ENCODE assay signal across 14 cellular contexts in the genomic region with DNA sequence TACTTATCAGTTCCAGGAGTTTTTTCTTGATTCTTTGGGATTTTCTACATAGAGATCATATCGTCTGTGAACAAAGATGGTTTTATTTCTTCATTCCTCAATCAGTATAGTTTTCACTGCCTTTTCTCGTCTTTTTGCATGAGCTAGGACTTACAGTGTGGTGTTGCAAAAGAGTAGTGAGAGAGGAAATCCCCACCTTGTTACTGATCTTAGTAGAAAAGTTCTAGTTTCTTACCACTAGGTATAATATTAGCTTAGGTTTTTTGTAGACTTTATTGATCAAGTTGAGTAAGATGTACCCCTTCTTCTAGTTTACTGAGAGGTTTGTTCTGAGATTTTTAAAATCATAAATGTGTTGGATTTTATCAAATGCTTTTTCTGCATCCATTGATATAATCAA.
A peak's percentile ranks its signal among the peaks of the same experiment; 100 is the strongest.
DNase-seq lines count a peak whose midpoint lies in the region; ATAC-seq lines count a peak whose summit lies in the region.
"Had no signal": no experiment of that assay in that cellular context is flagged by ENCODE, and none has a peak within 500 bp of the region (broad histone marks: within the 10 kb centered on the region; RNA-seq: fewer than 3 reads in every experiment).

No MANE protein-coding gene starts in this region.

- H3K4me3 Mint-ChIP-seq in activated CD4-positive, alpha-beta T cell treated with anti-CD3 and anti-CD28 coated beads for 36 hours = no peak overlapping the region
- H3K4me3 Mint-ChIP-seq: natural killer cell treated with Interleukin-12 subunit alpha and Interleukin-12 subunit beta and Interleukin-15 and Interleukin-18, amount 100 ng/mL, for 72 hours had no signal

- no peaks in the 10 kb centered on the region for H3K4me1 Mint-ChIP-seq in activated CD4-positive, alpha-beta T cell treated with anti-CD3 and anti-CD28 coated beads for 36 hours

- CTCF ChIA-PET in activated CD4-positive, alpha-beta T cell treated with anti-CD3 and anti-CD28 coated beads for 36 hours (lab: Charles Lee) = interaction anchor here (0.6 kb wide), 1 partner anchor 46 kb away, joined by 4 read pairs; no protein-coding TSS in a partner anchor

- H3K27ac Mint-ChIP-seq in activated CD4-positive, alpha-beta T cell treated with anti-CD3 and anti-CD28 coated beads for 36 hours = no peak overlapping the region
- H3K27ac Mint-ChIP-seq: natural killer cell treated with Interleukin-12 subunit alpha and Interleukin-12 subunit beta and Interleukin-15 and Interleukin-18, amount 100 ng/mL, for 72 hours had no signal

- intact Hi-C loops in activated CD4-positive, alpha-beta T cell treated with anti-CD3 and anti-CD28 coated beads for 36 hours (cut with DNase I, micrococcal nuclease) = no loop called here
- intact Hi-C loops in left cardiac atrium (cut with DNase I) = no loop called here

- POLR2A ChIA-PET in activated CD4-positive, alpha-beta T cell treated with anti-CD3 and anti-CD28 coated beads for 36 hours (lab: Charles Lee) = no interaction called here

- ATAC-seq in GM18520 (IDR thresholded peaks at IDR 0.05; ENCODE audit: unreplicated experiment) = peak; percentile 84
- peak; percentile 51 for ATAC-seq in GM21360 (IDR thresholded peaks at IDR 0.05; ENCODE audit: unreplicated experiment)
- ATAC-seq in HG02798 (IDR thresholded peaks at IDR 0.05; ENCODE audit: poor library complexity, unreplicated experiment) = peak; percentile 80
- ATAC-seq in HG03378 (IDR thresholded peaks at IDR 0.05; ENCODE audit: unreplicated experiment) = peak; percentile 86
- ATAC-seq in activated CD4-positive, alpha-beta T cell treated with anti-CD3 and anti-CD28 coated beads for 36 hours = no peak
- ATAC-seq in left cardiac atrium = no peak
- ATAC-seq: natural killer cell treated with Interleukin-12 subunit alpha and Interleukin-12 subunit beta and Interleukin-15 and Interleukin-18, amount 100 ng/mL, for 72 hours had no signal

- H3K9me3 Mint-ChIP-seq in activated CD4-positive, alpha-beta T cell treated with anti-CD3 and anti-CD28 coated beads for 36 hours (ENCODE audit: low read depth) = no peaks in the 10 kb centered on the region

- H3K36me3 Mint-ChIP-seq in activated CD4-positive, alpha-beta T cell treated with anti-CD3 and anti-CD28 coated beads for 36 hours (ENCODE audit: low read depth) = no peaks in the 10 kb centered on the region

- DNase-seq in NCI-H526 treated with DMSO at 0.1 percent for 48 hours (lab: John Stamatoyannopoulos, UW) = no peak
- DNase-seq in activated CD4-positive, alpha-beta T cell treated with anti-CD3 and anti-CD28 coated beads for 36 hours = no peak
- no peak for DNase-seq in left cardiac atrium
- no peak for DNase-seq in DMS153 treated with DMSO at 0.1 percent for 48 hours (lab: John Stamatoyannopoulos, UW; ENCODE audit: unreplicated experiment)
- DNase-seq: activated CD8-positive, alpha-beta memory T cell treated with anti-CD3 and anti-CD28 coated beads for 24 hours; effector CD4-positive, alpha-beta T cell; NCI-H2107; retina; stimulated activated CD8-positive, alpha-beta memory T cell treated with anti-CD3 and anti-CD28 coated beads, Interleukin-4, amount 100 ng/mL, for 48 hours had no signal

- peaks cover 3% of the 10 kb centered on the region for H3K27me3 Mint-ChIP-seq in activated CD4-positive, alpha-beta T cell treated with anti-CD3 and anti-CD28 coated beads for 36 hours

Comparison
In these comparisons a context has a peak if more than half of its experiments do, and no peak if none do; other contexts are left out.
1. ATAC-seq: peak in GM18520 (single experiment), GM21360 (single experiment), HG02798 (single experiment) and HG03378 (single experiment); none in activated CD4-positive, alpha-beta T cell treated with anti-CD3 and anti-CD28 coated beads for 36 hours (single experiment) and left cardiac atrium (0 of 2).